In genomic region chr13:32956595-32956933, GRCh38 we compare ENCODE assay signal across 1 cellular context.
TF ChIP-seq lines count a peak whose summit lies in the region.

No MANE protein-coding gene starts in this region.

TF ChIP-seq in HepG2, 621 proteins besides CTCF, POLR2A, EP300 and RAD21 (continued from another document):
- TF ChIP-seq ZHX2 (IDR thresholded peaks at IDR 0.05; ENCODE audit: low read depth) (no peak), ZHX2 (CRISPR knock-in tag; IDR thresholded peaks at IDR 0.05; ENCODE audit: borderline replicate concordance) (no peak), LCORL (IDR thresholded peaks at IDR 0.05) (no peak), LCORL (CRISPR knock-in tag; IDR thresholded peaks at IDR 0.05) (no peak), RERE (CRISPR knock-in tag; IDR thresholded peaks at IDR 0.05; ENCODE audit: low read depth) (no peak), E2F2 (CRISPR knock-in tag; IDR thresholded peaks at IDR 0.05; ENCODE audit: borderline replicate concordance) (no peak), ZSCAN29 (CRISPR knock-in tag; conservative IDR thresholded peaks at IDR 0.05) (no peak), E2F5 (CRISPR knock-in tag; conservative IDR thresholded peaks at IDR 0.05) (no peak)
